In genomic region chr2:108987111-108987510, GRCh38 we compare ENCODE assay signal across 19 cellular contexts. TPM values are rescaled to one million over a fixed set of nuclear protein-coding genes. Genes with fewer than 3 reads are reported as not detected.
DNase-seq lines count a peak whose midpoint lies in the region; ATAC-seq, FAIRE-seq and TF ChIP-seq lines count a peak whose summit lies in the region.
"Had no signal": no experiment of that assay in that cellular context is flagged by ENCODE, and none has a peak within 500 bp of the region (broad histone marks: within the 10 kb centered on the region; RNA-seq: fewer than 3 reads in every experiment).

No MANE protein-coding gene starts in this region.

- in situ Hi-C loops in K562 (cut with MboI), result no loop called here

- BruUV-seq in K562 (replicated peaks; lab: Mats Ljungman, UMichigan), result no TSS peak

- TF ChIP-seq POLR2A in K562 (conservative IDR thresholded peaks at IDR 0.05), result no peak

- no peaks in the 10 kb centered on the region for H4K20me1 ChIP-seq in K562 (replicated peaks; ENCODE audit: control insufficient read depth, insufficient read depth, low read length)
- no peaks in the 10 kb centered on the region for H4K20me1 ChIP-seq in neural progenitor cell (ENCODE audit: low read depth)

- H3K9me3 ChIP-seq in K562 (replicated peaks; ENCODE audit: control insufficient read depth, insufficient read depth, low read depth, low read length) (no peaks in the 10 kb centered on the region), neural progenitor cell (ENCODE audit: low read depth) (no peaks in the 10 kb centered on the region)
- H3K9me3 ChIP-seq: SJSA1, thoracic aorta had no signal

- TF ChIP-seq CTCF in K562 (IDR thresholded peaks at IDR 0.05 in 2 of 3, conservative IDR thresholded peaks at IDR 0.05 in 1 of 3; ENCODE audit: insufficient read depth in 2 of 3, low read depth in 1 of 3, low read length in 3 of 3) (0 out of 6 replicates have a peak, but pooled peaks of 1 of the 3 experiments have one; percentile 18), neural progenitor cell (IDR thresholded peaks at IDR 0.05) (no peak)

- H3K27me3 Mint-ChIP-seq in T-cell, result peaks cover 0 to 10% of the 10 kb centered on the region in 2 donors
- peaks cover 2% of the 10 kb centered on the region for H3K27me3 Mint-ChIP-seq in activated CD8-positive, alpha-beta T cell treated with anti-CD3 and anti-CD28 coated beads, Interleukin-2, amount 10 ng/mL, durations not matched to agents 7 days and 5 days (ENCODE audit: low read depth)
- peaks cover 11% of the 10 kb centered on the region for H3K27me3 Mint-ChIP-seq in neural progenitor cell (ENCODE audit: insufficient read depth, low read depth)

- POLR2A ChIA-PET in T-cell (lab: Charles Lee) (interaction anchor here in 1 of 2 donors (0.7 kb wide), 1 partner anchor 29 kb away, joined by 4 read pairs; no protein-coding TSS in a partner anchor), K562 (lab: Yijun Ruan, JAX) (interaction anchor here (1.3 kb wide), 1 partner anchor 18 kb away, joined by 4 read pairs; no protein-coding TSS in a partner anchor)
- POLR2A ChIA-PET in activated CD8-positive, alpha-beta T cell treated with anti-CD3 and anti-CD28 coated beads, Interleukin-2, amount 10 ng/mL, durations not matched to agents 7 days and 5 days (lab: Charles Lee), result no interaction called here

- CTCF ChIA-PET in T-cell (lab: Charles Lee), result interaction anchor here (0.8 to 1.7 kb wide), 6 partner anchors 27 to 133 kb away, joined by 3 to 6 read pairs (median 3); no protein-coding TSS in a partner anchor
- CTCF ChIA-PET in activated CD8-positive, alpha-beta T cell treated with anti-CD3 and anti-CD28 coated beads, Interleukin-2, amount 10 ng/mL, durations not matched to agents 7 days and 5 days (lab: Charles Lee), result interaction anchor here (0.9 to 7.0 kb wide), 8 partner anchors 9 to 131 kb away, joined by 3 to 42 read pairs (median 6); no protein-coding TSS in a partner anchor
- CTCF ChIA-PET in K562 (lab: Yijun Ruan, JAX; ENCODE audit: low intra/inter-chr PET ratio), result interaction anchor here (0.7 kb wide), 1 partner anchor 1681 kb away, joined by 3 read pairs; no protein-coding TSS in a partner anchor

- FAIRE-seq in K562 (lab: Jason Lieb, UNC), result no peak

- H3K27ac Mint-ChIP-seq in T-cell (peak overlapping the region; percentile 79 to 90), neural progenitor cell (no peak overlapping the region)
- no peak overlapping the region for H3K27ac Mint-ChIP-seq in activated CD8-positive, alpha-beta T cell treated with anti-CD3 and anti-CD28 coated beads, Interleukin-2, amount 10 ng/mL, durations not matched to agents 7 days and 5 days
- H3K27ac Mint-ChIP-seq: B cell, H9, memory B cell had no signal

- H3K36me3 Mint-ChIP-seq in T-cell, result no peaks in the 10 kb centered on the region
- H3K36me3 Mint-ChIP-seq in activated CD8-positive, alpha-beta T cell treated with anti-CD3 and anti-CD28 coated beads, Interleukin-2, amount 10 ng/mL, durations not matched to agents 7 days and 5 days (ENCODE audit: low read depth), result no peaks in the 10 kb centered on the region
- H3K36me3 Mint-ChIP-seq in neural progenitor cell, result no peaks in the 10 kb centered on the region
- H3K36me3 Mint-ChIP-seq: memory B cell had no signal

- H3K27ac ChIP-seq in K562 (ENCODE audit: extremely low read depth, low read depth, low read length), result no peak overlapping the region
- no peak overlapping the region for H3K27ac ChIP-seq in neural progenitor cell
- H3K27ac ChIP-seq: cardiac muscle cell, SJSA1, thoracic aorta had no signal

- H3K9me3 Mint-ChIP-seq in T-cell (no peaks in the 10 kb centered on the region), neural progenitor cell (no peaks in the 10 kb centered on the region)
- H3K9me3 Mint-ChIP-seq in activated CD8-positive, alpha-beta T cell treated with anti-CD3 and anti-CD28 coated beads, Interleukin-2, amount 10 ng/mL, durations not matched to agents 7 days and 5 days (ENCODE audit: insufficient read depth), result no peaks in the 10 kb centered on the region
- H3K9me3 Mint-ChIP-seq: H9, memory B cell, neural crest cell had no signal

- H3K4me1 ChIP-seq in K562 (replicated peaks in 1 of 2; ENCODE audit: control insufficient read depth in 2 of 2, insufficient read depth in 2 of 2, low read length in 2 of 2) (no peaks in the 10 kb centered on the region), neural progenitor cell (no peaks in the 10 kb centered on the region)

- no peak overlapping the region for H3K4me2 ChIP-seq in K562 (ENCODE audit: insufficient read depth, low read length)
- no peak overlapping the region for H3K4me2 ChIP-seq in neural progenitor cell

- no peaks in the 10 kb centered on the region for H3F3A ChIP-seq in neural progenitor cell (ENCODE audit: low read depth)

- H3K4me1 Mint-ChIP-seq in T-cell, result peaks cover 59 to 78% (median 71%) of the 10 kb centered on the region in 3 donors
- peaks cover 19% of the 10 kb centered on the region for H3K4me1 Mint-ChIP-seq in activated CD8-positive, alpha-beta T cell treated with anti-CD3 and anti-CD28 coated beads, Interleukin-2, amount 10 ng/mL, durations not matched to agents 7 days and 5 days (ENCODE audit: low read depth)
- H3K4me1 Mint-ChIP-seq in neural progenitor cell, result peaks cover 35% of the 10 kb centered on the region
- H3K4me1 Mint-ChIP-seq: B cell, neural crest cell had no signal

- peak overlapping the region; percentile 85 to 94 (median 88) for H3K4me3 Mint-ChIP-seq in T-cell
- no peak overlapping the region for H3K4me3 Mint-ChIP-seq in activated CD8-positive, alpha-beta T cell treated with anti-CD3 and anti-CD28 coated beads, Interleukin-2, amount 10 ng/mL, durations not matched to agents 7 days and 5 days
- no peak overlapping the region for H3K4me3 Mint-ChIP-seq in neural progenitor cell
- H3K4me3 Mint-ChIP-seq: B cell, H9, memory B cell, neural crest cell had no signal

- TF ChIP-seq EP300 in K562 (IDR thresholded peaks at IDR 0.05; ENCODE audit: low read length), result no peak

- H3K27me3 ChIP-seq in K562 (ENCODE audit: control insufficient read depth in 2 of 2, insufficient read depth in 2 of 2, low read length in 2 of 2) (peaks cover 49 to 71% of the 10 kb centered on the region in 2 experiments), neural progenitor cell (peaks cover 16% of the 10 kb centered on the region)
- H3K27me3 ChIP-seq: cardiac muscle cell had no signal

- H3K4me3 ChIP-seq in K562 (no peak overlapping the region), neural progenitor cell (no peak overlapping the region)
- H3K4me3 ChIP-seq: cardiac muscle cell, SJSA1, thoracic aorta had no signal

- no peak overlapping the region for H2AFZ ChIP-seq in K562 (ENCODE audit: low read depth, low read length)
- no peak overlapping the region for H2AFZ ChIP-seq in neural progenitor cell (replicated peaks)

- DNase-seq in T-cell (peak in 33 of 34 experiments; percentile 9 to 77 (median 46)), K562 (ENCODE audit: extremely low read depth in 1 of 4, low spot score in 3 of 4) (peak in 1 of 4 experiments; percentile 17), neural progenitor cell (ENCODE audit: low spot score) (no peak)
- peak; percentile 30 for DNase-seq in activated CD8-positive, alpha-beta T cell treated with anti-CD3 and anti-CD28 coated beads, Interleukin-2, amount 10 ng/mL, durations not matched to agents 7 days and 5 days
- DNase-seq in stimulated activated CD4-positive, alpha-beta T cell treated with anti-CD3 and anti-CD28 coated beads, Interleukin-2, amount 100 ng/mL, for 4 hours (ENCODE audit: low read depth), result peak; percentile 24
- DNase-seq: DMS53; effector CD4-positive, alpha-beta T cell; H9; islet precursor cell; NCI-H510A; T-helper 9 cell had no signal

- H3K79me2 ChIP-seq in K562 (ENCODE audit: control insufficient read depth, insufficient read depth, low read length) (no peaks in the 10 kb centered on the region), neural progenitor cell (ENCODE audit: low read depth) (no peaks in the 10 kb centered on the region)

- peak; percentile 45 to 81 (median 70) for ATAC-seq in T-cell (replicated peaks in 1 of 4)
- peak; percentile 50 for ATAC-seq in activated CD8-positive, alpha-beta T cell treated with anti-CD3 and anti-CD28 coated beads, Interleukin-2, amount 10 ng/mL, durations not matched to agents 7 days and 5 days
- peak; percentile 70 for ATAC-seq in K562
- ATAC-seq in HG03196 (IDR thresholded peaks at IDR 0.05; ENCODE audit: unreplicated experiment), result no peak
- ATAC-seq in GM21447 (IDR thresholded peaks at IDR 0.05; ENCODE audit: unreplicated experiment), result no peak

- WGBS in K562 (ENCODE audit: insufficient coverage, low coverage, missing lambda C conversion rate), result 0% methylated on average over 6 of the region's 6 CpGs

- H3K36me3 ChIP-seq in K562 (ENCODE audit: control insufficient read depth, insufficient read depth, low read length) (no peaks in the 10 kb centered on the region), neural progenitor cell (no peaks in the 10 kb centered on the region)
- H3K36me3 ChIP-seq: cardiac muscle cell, SJSA1, thoracic aorta had no signal

- peak in 1 of 2 experiments; percentile 45; a peak in 2 of 4 replicates for TF ChIP-seq RAD21 in K562 (CRISPR knock-in tag; conservative IDR thresholded peaks at IDR 0.05 in 1 of 2, IDR thresholded peaks at IDR 0.05 in 1 of 2)

- intact Hi-C loops in K562 (cut with micrococcal nuclease), result no loop called here

- H3K9me1 ChIP-seq in K562 (ENCODE audit: control insufficient read depth, insufficient read depth, low read length), result peaks cover 3% of the 10 kb centered on the region

- H3K9ac ChIP-seq in K562 (ENCODE audit: insufficient read depth in 1 of 2, low read depth in 2 of 2, low read length in 2 of 2) (no peak overlapping the region), neural progenitor cell (no peak overlapping the region)

RNA-seq across cellular contexts. Expression of gene EDAR, which starts 1.9 kb away (rescaled TPM):
- total RNA-seq in T-cell (10 to 100 TPM in 1 of 5 donors, 1 to 10 TPM in 4; 5.2 to 15.6 (median 7.4) TPM), K562 (2014; rRNA removed) (not detected in 2 replicates), K562 (2014; rRNA removed; fragmentation: Illumina TruSeq; extraction: Trizol) (not detected in 2 replicates), K562 (2015; rRNA removed; fragmentation: Illumina TruSeq; extraction: Trizol) (not detected in 2 replicates), K562 (2021) (not detected in 2 replicates), neural progenitor cell (ENCODE audit: low replicate concordance) (not detected in 2 replicates)
- not detected for total RNA-seq in activated CD8-positive, alpha-beta T cell treated with anti-CD3 and anti-CD28 coated beads, Interleukin-2, amount 10 ng/mL, durations not matched to agents 7 days and 5 days
- total RNA-seq in K562 (2011; cell fraction: chromatin; rRNA removed; ENCODE audit: low replicate concordance), result not detected in 2 replicates
- total RNA-seq in K562 (2011; cell fraction: nucleolus; rRNA removed), result not detected in 2 replicates
- not detected in 2 replicates for total RNA-seq in K562 (2011; cell fraction: nucleoplasm; rRNA removed)
- polyA plus RNA-seq in K562 (2011; rRNA removed) (not detected in 2 replicates), K562 (2014; fragmentation: Illumina TruSeq; extraction: Trizol) (not detected in 2 replicates), K562 (2014; fragmentation: Nextera tagmentation; extraction: Ambion mirVana) (not detected), K562 (2014; rRNA removed) (0.01 TPM in 1 of 2 replicates, not detected in the other)
- polyA plus RNA-seq in K562 (2011; cell fraction: cytosol; rRNA removed), result not detected in 2 replicates
- not detected in 2 replicates for polyA plus RNA-seq in K562 (2011; cell fraction: nucleus; rRNA removed)
- polyA plus RNA-seq in K562 (2012), result not detected in 2 replicates
- polyA minus RNA-seq in K562 (2011; rRNA and poly(A)+ RNA removed), result not detected in 2 replicates
- not detected in 2 replicates for polyA minus RNA-seq in K562 (2011; cell fraction: cytosol; rRNA and poly(A)+ RNA removed)
- polyA minus RNA-seq in K562 (2011; cell fraction: nucleus; rRNA and poly(A)+ RNA removed), result not detected in 2 replicates
- total RNA-seq: B cell, cardiac muscle cell, H9, neural crest cell, SJSA1, thoracic aorta had no signal
- polyA plus RNA-seq: cardiac muscle cell had no signal

Comparison
In these comparisons a context has a peak if more than half of its experiments do, and no peak if none do; other contexts are left out.
1. ATAC-seq: peak in T-cell (4 of 4), activated CD8-positive, alpha-beta T cell treated with anti-CD3 and anti-CD28 coated beads, Interleukin-2, amount 10 ng/mL, durations not matched to agents 7 days and 5 days (single experiment) and K562 (single experiment); none in HG03196 (single experiment) and GM21447 (single experiment).
2. H3K27ac Mint-ChIP-seq: peak in T-cell (2 of 2); none in activated CD8-positive, alpha-beta T cell treated with anti-CD3 and anti-CD28 coated beads, Interleukin-2, amount 10 ng/mL, durations not matched to agents 7 days and 5 days (single experiment) and neural progenitor cell (single experiment).
3. H3K4me3 Mint-ChIP-seq: peak in T-cell (3 of 3); none in activated CD8-positive, alpha-beta T cell treated with anti-CD3 and anti-CD28 coated beads, Interleukin-2, amount 10 ng/mL, durations not matched to agents 7 days and 5 days (single experiment) and neural progenitor cell (single experiment).